In the genomic region with DNA sequence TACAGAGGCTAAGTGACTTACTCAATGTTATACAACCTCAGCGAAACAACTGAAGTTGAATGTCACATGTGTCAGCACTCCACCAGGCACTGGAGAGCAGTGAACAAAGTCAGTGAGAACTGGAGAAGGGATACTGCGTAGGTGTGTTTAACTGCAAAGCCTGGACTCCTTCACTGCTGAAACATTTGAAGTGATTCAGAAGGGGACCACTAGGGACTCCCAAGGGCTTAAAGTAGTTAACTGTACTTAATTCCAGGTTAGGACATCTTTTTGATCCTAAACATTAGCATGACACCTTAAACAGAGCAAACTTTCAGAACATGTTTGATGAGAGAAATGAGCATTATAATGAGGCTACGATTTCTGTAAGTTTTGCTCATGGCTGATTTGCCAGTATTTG, we compare ENCODE assay signal across 13 cellular contexts. TPM values are rescaled to one million over a fixed set of nuclear protein-coding genes. Genes with fewer than 3 reads are reported as not detected.
A peak's percentile ranks its signal among the peaks of the same experiment; 100 is the strongest.
DNase-seq lines count a peak whose midpoint lies in the region; FAIRE-seq and TF ChIP-seq lines count a peak whose summit lies in the region.
"Had no signal": no experiment of that assay in that cellular context is flagged by ENCODE, and none has a peak within 500 bp of the region (broad histone marks: within the 10 kb centered on the region; RNA-seq: fewer than 3 reads in every experiment).

No MANE protein-coding gene starts in this region.

- H3K9ac ChIP-seq in OCI-LY1 (ENCODE audit: low read length) (no peak overlapping the region), H1 (replicated peaks in 1 of 4; ENCODE audit: extremely low read depth in 1 of 4, low read depth in 3 of 4, low read length in 3 of 4) (no peak overlapping the region)

- POLR2A ChIA-PET in H1 (lab: Charles Lee; ENCODE audit: partially characterized antibody) = no interaction called here
- POLR2A ChIA-PET in activated CD4-positive, alpha-beta memory T cell treated with anti-CD3 and anti-CD28 coated beads for 36 hours (lab: Charles Lee) = no interaction called here

- no peak overlapping the region for H4K5ac ChIP-seq in H1 (ENCODE audit: insufficient read length, low read depth, low read length)

- DNase-seq in Daoy (ENCODE audit: low read depth) (peak; percentile 15), H1 (ENCODE audit: low read depth in 1 of 2, low spot score in 2 of 2) (no peak), NCI-H2196 treated with DMSO at 0.1 percent for 48 hours (lab: John Stamatoyannopoulos, UW; ENCODE audit: unreplicated experiment) (no peak), GM19239 (ENCODE audit: insufficient read length, low spot score) (no peak), DMS153 treated with DMSO at 0.1 percent for 48 hours (lab: John Stamatoyannopoulos, UW; ENCODE audit: unreplicated experiment) (no peak)
- DNase-seq in activated CD4-positive, alpha-beta memory T cell treated with anti-CD3 and anti-CD28 coated beads for 36 hours = no peak
- DNase-seq: effector CD8-positive, alpha-beta T cell; NCI-H446 treated with DMSO at 0.1 percent for 48 hours; posterior cingulate gyrus; tibial artery had no signal

- peaks cover 5% of the 10 kb centered on the region for H3K36me3 Mint-ChIP-seq in activated CD4-positive, alpha-beta memory T cell treated with anti-CD3 and anti-CD28 coated beads for 36 hours

- H3K18ac ChIP-seq in H1 (ENCODE audit: extremely low read depth, low read length) = no peak overlapping the region

- FAIRE-seq in H1 (lab: Jason Lieb, UNC) (no peak), GM19239 (lab: Jason Lieb, UNC) (no peak)
- FAIRE-seq: islet of Langerhans had no signal

- no peak overlapping the region for H3K27ac Mint-ChIP-seq in activated CD4-positive, alpha-beta memory T cell treated with anti-CD3 and anti-CD28 coated beads for 36 hours

- 87% methylated on average over 3 of the region's 3 CpGs; no CpG with 5 or more reads in 1 of the 2 experiments for WGBS in H1 (ENCODE audit: extremely low coverage in 1 of 2, insufficient coverage in 1 of 2, insufficient read length in 1 of 2, insufficient replicate concordance in 2 of 2, low coverage in 1 of 2, low lambda C conversion rate in 2 of 2, missing lambda C conversion rate in 1 of 2), 2 experiments

- H3K4me3 ChIP-seq in OCI-LY1 (ENCODE audit: low read depth, low read length, poor library complexity, severe bottlenecking) (no peak overlapping the region), H1 (ENCODE audit: extremely low read depth in 1 of 4, insufficient read depth in 2 of 4, low read depth in 3 of 4, low read length in 4 of 4) (no peak overlapping the region)
- H3K4me3 ChIP-seq: tibial artery had no signal

- no peak overlapping the region for H4K8ac ChIP-seq in H1 (ENCODE audit: extremely low read depth, insufficient read depth, low read length)

- H3K27me3 ChIP-seq in OCI-LY1 (ENCODE audit: insufficient read depth, low read length) (no peaks in the 10 kb centered on the region; the same call in 1 of the 2 replicates), H1 (replicated peaks in 1 of 4; ENCODE audit: control insufficient read depth in 3 of 4, extremely low read depth in 1 of 4, insufficient read depth in 3 of 4, low read length in 3 of 4) (no peaks in the 10 kb centered on the region)
- H3K27me3 ChIP-seq: tibial artery had no signal

- H3K79me1 ChIP-seq in H1 (ENCODE audit: low read depth, low read length) = no peaks in the 10 kb centered on the region

- TF ChIP-seq POLR2A in H1 (IDR thresholded peaks at IDR 0.05; ENCODE audit: control extremely low read depth in 1 of 2, low read depth in 2 of 2, low read length in 2 of 2) = no peak

- intact Hi-C loops in activated CD4-positive, alpha-beta memory T cell treated with anti-CD3 and anti-CD28 coated beads for 36 hours (cut with micrococcal nuclease) = loop anchor here (1.0 to 2.0 kb wide), 4 partner anchors 163 to 863 kb away; partner anchors contain the start of genes AK9 and FIG4

- H3K27ac ChIP-seq in 22Rv1 (no peak overlapping the region), OCI-LY1 (ENCODE audit: low read depth, low read length, poor library complexity, severe bottlenecking) (no peak overlapping the region), H1 (ENCODE audit: low read depth, low read length) (no peak overlapping the region)
- H3K27ac ChIP-seq: tibial artery had no signal

- H3K9me3 Mint-ChIP-seq in activated CD4-positive, alpha-beta memory T cell treated with anti-CD3 and anti-CD28 coated beads for 36 hours = peaks cover 7% of the 10 kb centered on the region

- no peaks in the 10 kb centered on the region for H3K36me3 ChIP-seq in OCI-LY1 (ENCODE audit: insufficient read depth, low read length)
- H3K36me3 ChIP-seq in H1 (ENCODE audit: control insufficient read depth in 2 of 4, insufficient read depth in 4 of 4, low read length in 3 of 4) = no peaks in the 10 kb centered on the region; a peak in 1 of 8 replicates
- H3K36me3 ChIP-seq: tibial artery had no signal

- H3K4me1 ChIP-seq in OCI-LY1 (ENCODE audit: insufficient read depth, low read length, severe bottlenecking) = no peaks in the 10 kb centered on the region
- peaks cover 0 to 3% (median 0%) of the 10 kb centered on the region in 4 experiments; a peak in 1 of 7 replicates for H3K4me1 ChIP-seq in H1 (replicated peaks in 1 of 4; ENCODE audit: control insufficient read depth in 3 of 4, insufficient read depth in 4 of 4, low read length in 3 of 4)

- no peak overlapping the region for H2AFZ ChIP-seq in OCI-LY1 (ENCODE audit: low read length)
- no peak overlapping the region for H2AFZ ChIP-seq in H1 (ENCODE audit: low read length)

- no peaks in the 10 kb centered on the region for H4K20me1 ChIP-seq in OCI-LY1 (ENCODE audit: insufficient read depth, low read length)
- H4K20me1 ChIP-seq in H1 (replicated peaks in 1 of 2; ENCODE audit: control insufficient read depth in 1 of 2, insufficient read depth in 2 of 2, low read length in 2 of 2) = no peaks in the 10 kb centered on the region

- no peak overlapping the region for H3K23ac ChIP-seq in H1 (ENCODE audit: insufficient read length)

- no peaks in the 10 kb centered on the region for H3K9me3 ChIP-seq in OCI-LY1 (ENCODE audit: low read length)
- peaks cover 4% of the 10 kb centered on the region in 2 experiments; a peak in 2 of 4 replicates for H3K9me3 ChIP-seq in H1 (ENCODE audit: insufficient read depth in 2 of 2, low read depth in 1 of 2, low read length in 1 of 2)

- TF ChIP-seq RAD21 in H1 (IDR thresholded peaks at IDR 0.05 in 1 of 2, conservative IDR thresholded peaks at IDR 0.05 in 1 of 2; ENCODE audit: low read depth in 2 of 2, low read length in 2 of 2) = peak; percentile 47 to 55

- H2BK20ac ChIP-seq in H1 (ENCODE audit: low read length) = no peak overlapping the region

- H2BK120ac ChIP-seq in H1 (replicated peaks; ENCODE audit: low read depth, low read length) = no peak overlapping the region

- no peak overlapping the region for H3K14ac ChIP-seq in H1 (ENCODE audit: insufficient read length)

- no peak overlapping the region for H4K91ac ChIP-seq in H1 (replicated peaks; ENCODE audit: insufficient read length, low read length)

- H3K56ac ChIP-seq in H1 (replicated peaks; ENCODE audit: insufficient read length, low read depth, low read length) = no peak overlapping the region

- no peak for TF ChIP-seq EP300 in H1 (IDR thresholded peaks at IDR 0.05; ENCODE audit: borderline replicate concordance in 1 of 2, low read depth in 2 of 2, low read length in 2 of 2)

- no peak overlapping the region for H2BK5ac ChIP-seq in H1 (ENCODE audit: low read depth, low read length)

- H3K79me2 ChIP-seq in OCI-LY1 (ENCODE audit: insufficient read depth, low read length) (no peaks in the 10 kb centered on the region), H1 (ENCODE audit: control insufficient read depth in 1 of 2, insufficient read depth in 2 of 2, low read length in 2 of 2) (no peaks in the 10 kb centered on the region)

- no peaks in the 10 kb centered on the region for H3K23me2 ChIP-seq in H1 (ENCODE audit: low read depth, low read length)

- no peaks in the 10 kb centered on the region for H3K4me1 Mint-ChIP-seq in activated CD4-positive, alpha-beta memory T cell treated with anti-CD3 and anti-CD28 coated beads for 36 hours (ENCODE audit: low read depth)

- no peak overlapping the region for H2AK5ac ChIP-seq in H1 (ENCODE audit: low read depth, low read length)

- TF ChIP-seq CTCF in 22Rv1 (IDR thresholded peaks at IDR 0.05) (peak; percentile 7; the same call in 1 of the 2 replicates), OCI-LY1 (IDR thresholded peaks at IDR 0.05; ENCODE audit: low read length) (peak; percentile 35; the same call in 1 of the 2 replicates), H1 (IDR thresholded peaks at IDR 0.05; ENCODE audit: control extremely low read depth in 1 of 3, insufficient read depth in 1 of 3, low read depth in 1 of 3, low read length in 3 of 3) (peak in 2 of 3 experiments; percentile 44 to 53; a peak in 3 of 4 replicates)

- H2BK12ac ChIP-seq in H1 (ENCODE audit: low read depth, low read length) = no peak overlapping the region

- no peaks in the 10 kb centered on the region for H3F3A ChIP-seq in OCI-LY1 (ENCODE audit: insufficient read depth, low read length)

- H3K27me3 Mint-ChIP-seq in activated CD4-positive, alpha-beta memory T cell treated with anti-CD3 and anti-CD28 coated beads for 36 hours = no peaks in the 10 kb centered on the region

- no peak overlapping the region for H2BK15ac ChIP-seq in H1 (ENCODE audit: low read length)

- CTCF ChIA-PET in H1 (lab: Charles Lee; ENCODE audit: partially characterized antibody) = interaction anchor here (0.6 to 2.9 kb wide), 22 partner anchors 13 to 527 kb away, joined by 3 to 13 read pairs (median 4); partner anchors contain the start of gene MICAL1
- CTCF ChIA-PET in activated CD4-positive, alpha-beta memory T cell treated with anti-CD3 and anti-CD28 coated beads for 36 hours (lab: Charles Lee) = interaction anchor here (1.3 to 3.1 kb wide), 4 partner anchors 164 to 862 kb away, joined by 3 to 23 read pairs (median 3); no protein-coding TSS in a partner anchor

- H3K9me2 ChIP-seq in OCI-LY1 (ENCODE audit: low read depth, low read length) = no peaks in the 10 kb centered on the region

- H3K4me2 ChIP-seq in OCI-LY1 (ENCODE audit: low read length) (no peak overlapping the region), H1 (ENCODE audit: insufficient read depth in 1 of 2, low read depth in 2 of 2, low read length in 2 of 2) (no peak overlapping the region)

- no peak overlapping the region for H3K4ac ChIP-seq in H1 (replicated peaks; ENCODE audit: insufficient read length, low read depth, low read length)

- H3K4me3 Mint-ChIP-seq in activated CD4-positive, alpha-beta memory T cell treated with anti-CD3 and anti-CD28 coated beads for 36 hours = no peak overlapping the region

RNA-seq across cellular contexts. Expression of gene ZBTB24, which starts 45.0 kb away (rescaled TPM):
- total RNA-seq in Daoy (2014; rRNA removed; shearing (Covaris generic)) = 7.1 and 8.9 TPM in 2 replicates
- 20.5 and 21.0 TPM in 2 replicates for total RNA-seq in H1 (2021; fragmentation: NEBNext Ultra II Directional; extraction: Animal tissue kit (Norgen Biotek cat#: 25700))
- 5.9 and 7.5 TPM in 2 replicates for polyA plus RNA-seq in H1 (2011; rRNA removed)
- 7.7 TPM for polyA plus RNA-seq in H1 (2011; cell fraction: cytosol; rRNA removed)
- polyA plus RNA-seq in H1 (2011; cell fraction: nucleus; rRNA removed) = 6.5 TPM
- 8.0 to 12.5 TPM (median 9.3 TPM) in 4 replicates for polyA plus RNA-seq in H1 (2012, experiment 1 of 2)
- 1.4 TPM for polyA plus RNA-seq in H1 (2012, experiment 2 of 2)
- polyA plus RNA-seq in H1 (2013, experiment 1 of 2) = 10.2 TPM
- 9.3 TPM for polyA plus RNA-seq in H1 (2013, experiment 2 of 2)
- polyA minus RNA-seq in H1 (2011; rRNA and poly(A)+ RNA removed) = 17.3 and 22.3 TPM in 2 replicates
- polyA minus RNA-seq in H1 (2011; cell fraction: cytosol; rRNA and poly(A)+ RNA removed) = 12.2 TPM
- polyA minus RNA-seq in H1 (2011; cell fraction: nucleus; rRNA and poly(A)+ RNA removed) = 14.7 TPM
- 10 to 100 TPM; 10.9 to 11.8 TPM for total RNA-seq in activated CD4-positive, alpha-beta memory T cell treated with anti-CD3 and anti-CD28 coated beads for 36 hours
